Comparison of ENCODE assay signal across 27 cellular contexts in genomic region chr5:108507631-108508030, GRCh38.
"Had no signal": no experiment of that assay in that cellular context is flagged by ENCODE, and none has a peak within 500 bp of the region (broad histone marks: within the 10 kb centered on the region; RNA-seq: fewer than 3 reads in every experiment).

No MANE protein-coding gene starts in this region.

- H3K9me3 Mint-ChIP-seq: dendritic cell treated with granulocyte-macrophage colony-stimulating factor and Interleukin-4, amounts not matched to agents 40 ng/mL and 50 ng/mL, for 4 days; effector memory CD8-positive, alpha-beta T cell; endodermal cell had no signal

- ATAC-seq: effector memory CD8-positive, alpha-beta T cell; esophagus mucosa; foreskin keratinocyte; gastroesophageal sphincter; heart left ventricle; heart right ventricle had no signal

- H3K4me3 ChIP-seq: colonic mucosa, coronary artery, dorsolateral prefrontal cortex, esophagus muscularis mucosa, esophagus squamous epithelium, gastroesophageal sphincter, heart left ventricle, heart right ventricle had no signal

- H3K4me3 Mint-ChIP-seq: dendritic cell treated with granulocyte-macrophage colony-stimulating factor and Interleukin-4, amounts not matched to agents 40 ng/mL and 50 ng/mL, for 4 days; effector memory CD8-positive, alpha-beta T cell; endodermal cell had no signal

- H3K27me3 Mint-ChIP-seq: dendritic cell treated with granulocyte-macrophage colony-stimulating factor and Interleukin-4, amounts not matched to agents 40 ng/mL and 50 ng/mL, for 4 days had no signal

- FAIRE-seq: colon, endometrium, endothelial cell of umbilical vein, frontal cortex had no signal

- H3K27ac ChIP-seq: colonic mucosa, coronary artery, dorsolateral prefrontal cortex, epithelial cell of prostate, esophagus muscularis mucosa, esophagus squamous epithelium, foreskin keratinocyte, gastroesophageal sphincter, heart left ventricle, heart right ventricle had no signal

- H3K27me3 ChIP-seq: colonic mucosa, dorsolateral prefrontal cortex, esophagus muscularis mucosa, esophagus squamous epithelium, gastroesophageal sphincter, heart right ventricle had no signal

- H3K9me3 ChIP-seq: colonic mucosa, esophagus muscularis mucosa, esophagus squamous epithelium, gastroesophageal sphincter, heart left ventricle, heart right ventricle had no signal

- H3K36me3 ChIP-seq: colonic mucosa, esophagus muscularis mucosa, esophagus squamous epithelium, gastroesophageal sphincter, heart left ventricle, heart right ventricle had no signal

- H3K27ac Mint-ChIP-seq: dendritic cell treated with granulocyte-macrophage colony-stimulating factor and Interleukin-4, amounts not matched to agents 40 ng/mL and 50 ng/mL, for 4 days; endodermal cell had no signal

- DNase-seq: colonic mucosa; cortex of kidney; dermis blood vessel endothelial cell; dorsolateral prefrontal cortex; effector CD4-positive, alpha-beta T cell; effector CD8-positive, alpha-beta T cell; effector memory CD4-positive, alpha-beta T cell; effector memory CD8-positive, alpha-beta T cell; endodermal cell; erythroblast; esophagus squamous epithelium; foreskin fibroblast; foreskin keratinocyte; foreskin melanocyte; glutamatergic neuron; heart left ventricle; heart right ventricle had no signal

- H3K4me1 Mint-ChIP-seq: endodermal cell had no signal

- H3K4me1 ChIP-seq: colonic mucosa, esophagus muscularis mucosa, esophagus squamous epithelium, foreskin keratinocyte, gastroesophageal sphincter, heart left ventricle, heart right ventricle had no signal
